13 cellular contexts compared by ENCODE assay signal in genomic region chr2:23291274-23291673, GRCh38.
"Had no signal": no experiment of that assay in that cellular context is flagged by ENCODE, and none has a peak within 500 bp of the region (broad histone marks: within the 10 kb centered on the region; RNA-seq: fewer than 3 reads in every experiment).

No MANE protein-coding gene starts in this region.

- DNase-seq: activated CD4-positive, alpha-beta T cell treated with anti-CD3 and anti-CD28 coated beads for 4 hours; activated naive CD4-positive, alpha-beta T cell treated with anti-CD3 and anti-CD28 coated beads, Interleukin-2, amount 50 U/mL, for 16 hours; amniotic stem cell; foreskin keratinocyte; heart left ventricle; left ventricle myocardium inferior; mesenchymal stem cell; pancreas; T-helper 9 cell had no signal

- H3K4me3 ChIP-seq: body of pancreas, heart left ventricle, left ventricle myocardium inferior, pancreas, tibial nerve had no signal

- H3K27me3 ChIP-seq: body of pancreas, pancreas, tibial nerve had no signal

- H3K9me3 ChIP-seq: body of pancreas, heart left ventricle, left ventricle myocardium inferior, pancreas, tibial nerve had no signal

- H3K4me1 ChIP-seq: body of pancreas, foreskin keratinocyte, pancreas had no signal

- H3K27ac ChIP-seq: body of pancreas, foreskin keratinocyte, heart left ventricle, left ventricle myocardium inferior, pancreas, VCaP had no signal

- ATAC-seq: body of pancreas; foreskin keratinocyte; heart left ventricle; pancreas; stimulated activated memory B cell treated with anti-CD40 and anti-IgM and Interleukin-4, amounts not matched to agents 10 μg/mL and 1 μg/mL and 100 μg/mL, for 72 hours had no signal

- H3K36me3 ChIP-seq: heart left ventricle, left ventricle myocardium inferior, pancreas, tibial nerve had no signal
